In genomic region chr7:155921086-155921803, GRCh38 we compare ENCODE assay signal across 13 cellular contexts.
"Had no signal": no experiment of that assay in that cellular context is flagged by ENCODE, and none has a peak within 500 bp of the region (broad histone marks: within the 10 kb centered on the region; RNA-seq: fewer than 3 reads in every experiment).

No MANE protein-coding gene starts in this region.

- H3K27ac ChIP-seq: adrenal gland, esophagus muscularis mucosa, left lung, psoas muscle, thoracic aorta, WERI-Rb-1 had no signal

- H3K9me3 ChIP-seq: adrenal gland, esophagus muscularis mucosa, left lung, psoas muscle, thoracic aorta had no signal

- H3K36me3 ChIP-seq: adrenal gland, esophagus muscularis mucosa, left lung, thoracic aorta, WERI-Rb-1 had no signal

- DNase-seq: activated CD4-positive, alpha-beta T cell treated with anti-CD3 and anti-CD28 coated beads, Interleukin-2, amount 50 U/mL, for 48 hours; activated naive CD4-positive, alpha-beta T cell treated with anti-CD3 and anti-CD28 coated beads, Interleukin-2, amount 50 U/mL, for 16 hours; adrenal gland; occipital lobe; psoas muscle; stimulated activated naive CD8-positive, alpha-beta T cell treated with anti-CD3 and anti-CD28 coated beads, Interleukin-15, amount 100 ng/mL, for 72 hours; T-helper 1 cell; WERI-Rb-1 had no signal

- H3K27me3 ChIP-seq: adrenal gland, esophagus muscularis mucosa had no signal

- H3K4me1 ChIP-seq: psoas muscle had no signal

- H3K27me3 Mint-ChIP-seq: stimulated activated naive CD8-positive, alpha-beta T cell treated with anti-CD3 and anti-CD28 coated beads, Interleukin-15, amount 100 ng/mL, for 72 hours had no signal

- H3K4me3 ChIP-seq: adrenal gland, esophagus muscularis mucosa, left lung, psoas muscle, thoracic aorta had no signal

- H3K4me3 Mint-ChIP-seq: activated T-helper 17 cell treated with anti-CD3 and anti-CD28 coated beads, Interleukin-2, amount 50 U/mL, for 72 hours; natural killer cell treated with Interleukin-12 subunit alpha and Interleukin-12 subunit beta and Interleukin-15 and Interleukin-18, amount 100 ng/mL, for 72 hours; stimulated activated naive CD8-positive, alpha-beta T cell treated with anti-CD3 and anti-CD28 coated beads, Interleukin-15, amount 100 ng/mL, for 72 hours had no signal

- H3K36me3 Mint-ChIP-seq: natural killer cell treated with Interleukin-12 subunit alpha and Interleukin-12 subunit beta and Interleukin-15 and Interleukin-18, amount 100 ng/mL, for 72 hours had no signal

- ATAC-seq: activated T-helper 17 cell treated with anti-CD3 and anti-CD28 coated beads, Interleukin-2, amount 50 U/mL, for 72 hours; natural killer cell treated with Interleukin-12 subunit alpha and Interleukin-12 subunit beta and Interleukin-15 and Interleukin-18, amount 100 ng/mL, for 72 hours; psoas muscle; stimulated activated naive CD8-positive, alpha-beta T cell treated with anti-CD3 and anti-CD28 coated beads, Interleukin-15, amount 100 ng/mL, for 72 hours had no signal

- H3K27ac Mint-ChIP-seq: activated T-helper 17 cell treated with anti-CD3 and anti-CD28 coated beads, Interleukin-2, amount 50 U/mL, for 72 hours; natural killer cell treated with Interleukin-12 subunit alpha and Interleukin-12 subunit beta and Interleukin-15 and Interleukin-18, amount 100 ng/mL, for 72 hours; stimulated activated naive CD8-positive, alpha-beta T cell treated with anti-CD3 and anti-CD28 coated beads, Interleukin-15, amount 100 ng/mL, for 72 hours had no signal
